Comparison of ENCODE assay signal across 1 cellular context in genomic region chr20:62437985-62438384, GRCh38.
TF ChIP-seq lines count a peak whose summit lies in the region.

No MANE protein-coding gene starts in this region.

TF ChIP-seq in HepG2, 621 proteins besides CTCF, POLR2A, EP300 and RAD21:
- no peak for TF ChIP-seq ZBTB3 (CRISPR knock-in tag; IDR thresholded peaks at IDR 0.05; ENCODE audit: borderline replicate concordance, low read depth)
- no peak for TF ChIP-seq ETV6 (CRISPR knock-in tag; conservative IDR thresholded peaks at IDR 0.05)
- TF ChIP-seq MAFG (CRISPR knock-in tag; IDR thresholded peaks at IDR 0.05): 0 out of 2 replicates have a peak, but pooled peaks have one; percentile 22
- no peak for TF ChIP-seq PHF20 (CRISPR knock-in tag; IDR thresholded peaks at IDR 0.05)
- peak; percentile 30; the same call in 1 of the 2 replicates for TF ChIP-seq ZNF768 (CRISPR knock-in tag; IDR thresholded peaks at IDR 0.05)
- 0 out of 2 replicates have a peak, but pooled peaks have one; percentile 22 for TF ChIP-seq EEA1 (CRISPR knock-in tag; IDR thresholded peaks at IDR 0.05; ENCODE audit: borderline replicate concordance)
- no peak for TF ChIP-seq SP4 (CRISPR knock-in tag; IDR thresholded peaks at IDR 0.05)
- TF ChIP-seq, protein P1, sequence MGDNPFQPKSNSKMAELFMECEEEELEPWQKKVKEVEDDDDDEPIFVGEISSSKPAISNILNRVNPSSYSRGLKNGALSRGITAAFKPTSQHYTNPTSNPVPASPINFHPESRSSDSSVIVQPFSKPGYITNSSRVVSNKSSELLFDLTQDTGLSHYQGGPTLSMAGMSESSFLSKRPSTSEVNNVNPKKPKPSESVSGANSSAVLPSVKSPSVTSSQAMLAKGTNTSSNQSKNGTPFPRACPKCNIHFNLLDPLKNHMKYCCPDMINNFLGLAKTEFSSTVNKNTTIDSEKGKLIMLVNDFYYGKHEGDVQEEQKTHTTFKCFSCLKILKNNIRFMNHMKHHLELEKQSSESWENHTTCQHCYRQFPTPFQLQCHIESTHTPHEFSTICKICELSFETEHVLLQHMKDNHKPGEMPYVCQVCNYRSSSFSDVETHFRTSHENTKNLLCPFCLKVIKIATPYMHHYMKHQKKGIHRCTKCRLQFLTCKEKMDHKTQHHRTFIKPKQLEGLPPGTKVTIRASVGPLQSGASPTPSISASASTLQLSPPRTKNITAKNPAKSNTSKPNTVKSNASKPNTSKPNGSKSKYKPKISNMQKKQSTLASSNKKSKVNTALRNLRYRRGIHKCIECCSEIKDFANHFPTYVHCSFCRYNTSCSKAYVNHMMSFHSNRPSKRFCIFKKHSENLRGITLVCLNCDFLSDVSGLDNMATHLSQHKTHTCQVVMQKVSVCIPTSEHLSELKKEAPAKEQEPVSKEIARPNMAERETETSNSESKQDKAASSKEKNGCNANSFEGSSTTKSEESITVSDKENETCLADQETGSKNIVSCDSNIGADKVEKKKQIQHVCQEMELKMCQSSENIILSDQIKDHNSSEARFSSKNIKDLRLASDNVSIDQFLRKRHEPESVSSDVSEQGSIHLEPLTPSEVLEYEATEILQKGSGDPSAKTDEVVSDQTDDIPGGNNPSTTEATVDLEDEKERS (CRISPR knock-in tag; IDR thresholded peaks at IDR 0.05): no peak
